1 cellular context compared by ENCODE assay signal in the genomic region with DNA sequence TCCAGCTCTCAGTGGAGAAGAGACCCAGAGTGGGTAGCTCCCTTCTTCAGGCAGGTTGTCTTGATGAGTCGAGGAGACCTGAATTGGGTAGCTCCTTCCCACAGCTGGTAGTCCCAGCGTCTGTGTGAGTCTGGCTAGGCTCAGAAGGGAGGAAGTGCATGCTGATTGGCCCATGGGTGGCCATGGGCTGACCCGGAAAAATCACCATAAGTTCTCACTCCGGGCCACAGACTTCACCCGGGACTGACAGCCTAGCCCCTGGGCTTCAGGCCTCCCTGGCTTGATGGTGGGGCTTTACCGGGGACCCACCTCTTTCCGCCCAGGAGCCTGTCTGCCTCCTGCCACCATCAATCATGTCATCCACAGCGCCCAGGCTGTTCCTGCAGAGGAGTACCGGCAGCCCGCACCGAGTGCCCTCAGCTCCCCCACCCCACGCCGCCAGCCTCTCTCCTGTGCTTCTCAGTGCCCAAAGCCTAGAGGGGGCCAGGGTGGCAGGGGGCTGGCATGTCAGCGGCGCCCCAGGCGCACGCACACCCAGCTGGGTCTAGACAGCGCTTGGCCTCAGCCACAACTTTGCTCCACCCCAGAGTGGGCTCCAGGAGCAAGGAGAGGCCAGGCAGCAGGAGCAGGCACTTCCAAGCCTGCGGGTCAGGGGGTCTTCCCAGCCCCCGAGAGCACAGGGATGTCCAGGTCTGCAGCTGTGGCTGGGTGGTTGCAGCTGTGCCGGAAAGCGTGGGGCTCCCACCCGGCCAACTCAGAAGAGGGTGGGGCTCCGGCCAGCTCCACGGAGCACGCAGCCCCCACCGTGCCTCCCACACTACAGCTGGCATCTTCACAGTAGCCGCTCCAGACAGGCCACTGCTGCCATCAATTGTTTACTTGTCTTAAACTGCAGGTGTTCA.
TF ChIP-seq lines count a peak whose summit lies in the region.

No MANE protein-coding gene starts in this region.

TF ChIP-seq in K562, 482 proteins besides CTCF, POLR2A, EP300 and RAD21:
- TF ChIP-seq CBX3 (IDR thresholded peaks at IDR 0.05; ENCODE audit: borderline replicate concordance in 1 of 2, low read length in 2 of 2) = 0 out of 3 replicates have a peak, but pooled peaks of 1 of the 2 experiments have one; percentile 24
- no peak for TF ChIP-seq DNMT1 (IDR thresholded peaks at IDR 0.05)
- no peak for TF ChIP-seq MCM7 (IDR thresholded peaks at IDR 0.05)
- TF ChIP-seq POLR2G (IDR thresholded peaks at IDR 0.05; ENCODE audit: low read depth, low read length) = 0 out of 2 replicates have a peak, but pooled peaks have one; percentile 22
